In the genomic region with DNA sequence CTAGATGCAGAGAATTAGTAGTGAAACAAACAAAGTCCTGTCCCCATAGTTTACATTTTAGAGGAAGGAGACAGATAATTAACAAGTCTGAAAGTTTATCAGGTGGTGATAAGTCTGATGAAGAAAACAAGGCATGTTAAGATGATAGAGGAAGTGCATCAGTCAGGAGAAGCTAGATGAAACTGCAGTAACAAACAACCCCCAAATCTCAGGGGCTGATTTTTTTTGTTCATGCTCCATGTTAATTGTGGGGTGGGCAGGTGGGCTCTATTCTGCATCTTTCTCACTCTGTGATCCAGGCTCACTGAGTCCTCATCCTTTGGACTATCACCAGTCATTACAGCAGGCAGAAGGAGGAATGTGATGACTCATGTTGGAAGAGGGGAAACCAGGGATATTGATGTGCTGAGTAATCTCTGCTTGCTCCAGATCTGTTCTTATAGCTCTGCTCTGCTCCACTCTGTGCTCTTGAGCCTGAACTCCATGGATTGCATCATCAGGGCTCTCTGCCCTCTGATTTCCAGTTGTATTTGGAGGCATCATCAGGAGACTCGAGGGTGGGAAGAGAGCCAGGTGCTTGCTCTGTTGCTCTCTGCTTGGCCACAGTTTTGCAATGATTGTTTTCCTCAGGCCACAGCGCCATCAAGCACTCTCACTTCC, we compare ENCODE assay signal across 12 cellular contexts.
A peak's percentile ranks its signal among the peaks of the same experiment; 100 is the strongest.
DNase-seq lines count a peak whose midpoint lies in the region; ATAC-seq and TF ChIP-seq lines count a peak whose summit lies in the region.
"Had no signal": no experiment of that assay in that cellular context is flagged by ENCODE, and none has a peak within 500 bp of the region (broad histone marks: within the 10 kb centered on the region; RNA-seq: fewer than 3 reads in every experiment).

No MANE protein-coding gene starts in this region.

- H3K27ac ChIP-seq in left ventricle myocardium inferior (replicated peaks): no peak overlapping the region
- H3K27ac ChIP-seq: BLaER1 treated with 17β-estradiol and CSF1 and Interleukin-3, amounts not matched to agents 10 nM and 100 nM had no signal

- ATAC-seq in left cardiac atrium: peak; percentile 30 to 96
- ATAC-seq: effector memory CD8-positive, alpha-beta T cell had no signal

- intact Hi-C loops in left cardiac atrium (cut with DNase I) (no loop called here), left ventricle myocardium inferior (cut with micrococcal nuclease) (no loop called here)
- intact Hi-C loops in activated T-helper 2 cell treated with anti-CD3 and anti-CD28 coated beads, Interferon-gamma antibody, Interleukin-2, Interleukin-4, amounts not matched to agents 10 μg/mL and 5 μg/mL and 100 μg/mL, durations not matched to agents 14 hours and 24 hours and 36 hours (cut with micrococcal nuclease): no loop called here

- no peak overlapping the region for H3K4me3 Mint-ChIP-seq in endothelial cell (ENCODE audit: unreplicated experiment)
- no peak overlapping the region for H3K4me3 Mint-ChIP-seq in activated T-helper 2 cell treated with anti-CD3 and anti-CD28 coated beads, Interferon-gamma antibody, Interleukin-2, Interleukin-4, amounts not matched to agents 10 μg/mL and 5 μg/mL and 100 μg/mL, durations not matched to agents 14 hours and 24 hours and 36 hours (ENCODE audit: low read depth)
- H3K4me3 Mint-ChIP-seq: effector memory CD8-positive, alpha-beta T cell; H9 had no signal

- peaks cover 44% of the 10 kb centered on the region for H3K27me3 ChIP-seq in left ventricle myocardium inferior (ENCODE audit: low read depth)
- H3K27me3 ChIP-seq: BLaER1 treated with 17β-estradiol and CSF1 and Interleukin-3, amounts not matched to agents 10 nM and 100 nM had no signal

- DNase-seq in left cardiac atrium (no peak), left ventricle myocardium inferior (no peak), astrocyte of the cerebellum (ENCODE audit: low read depth) (peak; percentile 89), islet precursor cell (peak; percentile 68), endothelial cell (ENCODE audit: low spot score) (no peak), Ammon's horn (ENCODE audit: low spot score) (no peak), NCI-H82 treated with DMSO at 0.1 percent for 48 hours (lab: John Stamatoyannopoulos, UW; ENCODE audit: unreplicated experiment) (no peak)
- DNase-seq in activated T-helper 2 cell treated with anti-CD3 and anti-CD28 coated beads, Interferon-gamma antibody, Interleukin-2, Interleukin-4, amounts not matched to agents 10 μg/mL and 5 μg/mL and 100 μg/mL, durations not matched to agents 14 hours and 24 hours and 36 hours (ENCODE audit: low spot score): no peak
- DNase-seq: effector memory CD8-positive, alpha-beta T cell; H9; NCI-H2171 treated with DMSO at 0.1 percent for 48 hours had no signal

- H3K9me3 ChIP-seq in left ventricle myocardium inferior (replicated peaks): peaks cover 20% of the 10 kb centered on the region

- no peak for TF ChIP-seq CTCF in left ventricle myocardium inferior (IDR thresholded peaks at IDR 0.05; ENCODE audit: borderline replicate concordance)
- TF ChIP-seq CTCF in astrocyte of the cerebellum (IDR thresholded peaks at IDR 0.05; ENCODE audit: low read depth, low read length, missing control alignments): no peak
- TF ChIP-seq CTCF in endothelial cell (IDR thresholded peaks at IDR 0.05; ENCODE audit: unreplicated experiment): no peak

- H3K36me3 ChIP-seq in left ventricle myocardium inferior: no peaks in the 10 kb centered on the region
- H3K36me3 ChIP-seq: BLaER1 treated with 17β-estradiol and CSF1 and Interleukin-3, amounts not matched to agents 10 nM and 100 nM had no signal

- in situ Hi-C loops in astrocyte of the cerebellum (cut with HindIII; ENCODE audit: low sequenced_read_pairs): no loop called here

- peaks cover 6% of the 10 kb centered on the region for H3K27me3 Mint-ChIP-seq in endothelial cell (ENCODE audit: unreplicated experiment)
- H3K27me3 Mint-ChIP-seq in activated T-helper 2 cell treated with anti-CD3 and anti-CD28 coated beads, Interferon-gamma antibody, Interleukin-2, Interleukin-4, amounts not matched to agents 10 μg/mL and 5 μg/mL and 100 μg/mL, durations not matched to agents 14 hours and 24 hours and 36 hours (ENCODE audit: low read depth): peaks cover 3% of the 10 kb centered on the region

- H3K4me1 Mint-ChIP-seq in endothelial cell (ENCODE audit: unreplicated experiment): no peaks in the 10 kb centered on the region
- H3K4me1 Mint-ChIP-seq in activated T-helper 2 cell treated with anti-CD3 and anti-CD28 coated beads, Interferon-gamma antibody, Interleukin-2, Interleukin-4, amounts not matched to agents 10 μg/mL and 5 μg/mL and 100 μg/mL, durations not matched to agents 14 hours and 24 hours and 36 hours (ENCODE audit: low read depth): no peaks in the 10 kb centered on the region

- no peak overlapping the region for H3K27ac Mint-ChIP-seq in endothelial cell (ENCODE audit: unreplicated experiment)
- no peak overlapping the region for H3K27ac Mint-ChIP-seq in activated T-helper 2 cell treated with anti-CD3 and anti-CD28 coated beads, Interferon-gamma antibody, Interleukin-2, Interleukin-4, amounts not matched to agents 10 μg/mL and 5 μg/mL and 100 μg/mL, durations not matched to agents 14 hours and 24 hours and 36 hours
- H3K27ac Mint-ChIP-seq: effector memory CD8-positive, alpha-beta T cell; H9 had no signal

- H3K4me3 ChIP-seq in left ventricle myocardium inferior: no peak overlapping the region
- H3K4me3 ChIP-seq in astrocyte of the cerebellum (ENCODE audit: low read depth, low read length): no peak overlapping the region
- H3K4me3 ChIP-seq: BLaER1 treated with 17β-estradiol and CSF1 and Interleukin-3, amounts not matched to agents 10 nM and 100 nM had no signal

- H3K4me1 ChIP-seq in left ventricle myocardium inferior: no peaks in the 10 kb centered on the region
- H3K4me1 ChIP-seq: BLaER1 treated with 17β-estradiol and CSF1 and Interleukin-3, amounts not matched to agents 10 nM and 100 nM had no signal

- peaks cover 9% of the 10 kb centered on the region for H3K9me3 Mint-ChIP-seq in endothelial cell (ENCODE audit: unreplicated experiment)
- peaks cover 9% of the 10 kb centered on the region for H3K9me3 Mint-ChIP-seq in activated T-helper 2 cell treated with anti-CD3 and anti-CD28 coated beads, Interferon-gamma antibody, Interleukin-2, Interleukin-4, amounts not matched to agents 10 μg/mL and 5 μg/mL and 100 μg/mL, durations not matched to agents 14 hours and 24 hours and 36 hours

- peaks cover 4% of the 10 kb centered on the region for H3K36me3 Mint-ChIP-seq in endothelial cell (ENCODE audit: low read depth, unreplicated experiment)
- H3K36me3 Mint-ChIP-seq in activated T-helper 2 cell treated with anti-CD3 and anti-CD28 coated beads, Interferon-gamma antibody, Interleukin-2, Interleukin-4, amounts not matched to agents 10 μg/mL and 5 μg/mL and 100 μg/mL, durations not matched to agents 14 hours and 24 hours and 36 hours (ENCODE audit: low read depth): no peaks in the 10 kb centered on the region

Comparison
In these comparisons a context has a peak if more than half of its experiments do, and no peak if none do; other contexts are left out.
1. DNase-seq: peak in astrocyte of the cerebellum (single experiment) and islet precursor cell (single experiment); none in left cardiac atrium (single experiment), left ventricle myocardium inferior (single experiment), endothelial cell (single experiment), Ammon's horn (single experiment), NCI-H82 treated with DMSO at 0.1 percent for 48 hours (single experiment) and activated T-helper 2 cell treated with anti-CD3 and anti-CD28 coated beads, Interferon-gamma antibody, Interleukin-2, Interleukin-4, amounts not matched to agents 10 μg/mL and 5 μg/mL and 100 μg/mL, durations not matched to agents 14 hours and 24 hours and 36 hours (single experiment).